Comparison of ENCODE assay signal across 1 cellular context in the genomic region with DNA sequence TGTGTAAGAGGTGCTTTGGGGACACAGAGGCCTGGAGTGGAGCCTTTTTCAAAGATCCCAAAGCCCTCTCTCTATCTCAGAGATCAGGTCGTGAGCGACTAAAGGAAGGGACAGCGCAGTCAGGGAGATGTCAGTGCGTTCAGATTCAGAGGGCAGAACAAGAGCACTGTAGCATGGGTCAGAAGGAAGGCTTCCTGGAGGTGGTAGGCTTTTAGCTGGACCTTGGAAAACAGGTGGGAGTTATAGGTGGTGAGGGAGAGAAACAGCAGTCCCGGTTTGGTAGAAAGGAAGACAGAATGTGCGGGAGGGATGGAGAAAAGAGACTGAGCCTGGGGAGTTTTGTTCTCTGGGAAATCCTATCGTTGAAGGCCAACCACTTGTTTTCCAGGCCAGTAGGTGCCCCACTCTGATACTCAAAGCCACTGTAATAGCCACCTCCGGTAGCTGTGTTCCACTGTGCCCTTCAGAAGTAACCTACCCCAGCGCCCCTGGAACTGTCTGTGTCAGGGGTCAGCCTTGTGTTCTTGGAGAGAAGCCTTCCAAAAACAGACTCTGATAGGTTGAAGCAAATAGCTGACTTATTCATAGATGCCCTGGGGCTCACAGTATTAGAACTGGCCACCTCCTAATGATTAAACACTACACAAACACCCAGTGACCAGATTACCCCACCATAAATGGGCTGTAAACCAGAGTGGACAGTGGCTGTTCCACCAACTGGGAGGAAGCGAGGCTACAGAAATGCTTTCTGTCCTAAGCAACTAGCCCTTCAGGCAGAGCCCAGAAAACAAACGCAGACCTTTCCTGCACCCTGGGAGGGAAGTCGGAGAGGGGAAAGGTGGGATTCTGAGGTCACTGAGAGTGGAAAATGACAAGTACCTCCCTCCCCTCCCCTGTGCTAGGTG.
A peak's percentile ranks its signal among the peaks of the same experiment; 100 is the strongest.
TF ChIP-seq lines count a peak whose summit lies in the region.

No MANE protein-coding gene starts in this region.

TF ChIP-seq in HepG2, 621 proteins besides CTCF, POLR2A, EP300 and RAD21 (continues in another document):
- TF ChIP-seq FOSL2 (CRISPR knock-in tag; IDR thresholded peaks at IDR 0.05) = peak; percentile 49
- TF ChIP-seq, protein P1, sequence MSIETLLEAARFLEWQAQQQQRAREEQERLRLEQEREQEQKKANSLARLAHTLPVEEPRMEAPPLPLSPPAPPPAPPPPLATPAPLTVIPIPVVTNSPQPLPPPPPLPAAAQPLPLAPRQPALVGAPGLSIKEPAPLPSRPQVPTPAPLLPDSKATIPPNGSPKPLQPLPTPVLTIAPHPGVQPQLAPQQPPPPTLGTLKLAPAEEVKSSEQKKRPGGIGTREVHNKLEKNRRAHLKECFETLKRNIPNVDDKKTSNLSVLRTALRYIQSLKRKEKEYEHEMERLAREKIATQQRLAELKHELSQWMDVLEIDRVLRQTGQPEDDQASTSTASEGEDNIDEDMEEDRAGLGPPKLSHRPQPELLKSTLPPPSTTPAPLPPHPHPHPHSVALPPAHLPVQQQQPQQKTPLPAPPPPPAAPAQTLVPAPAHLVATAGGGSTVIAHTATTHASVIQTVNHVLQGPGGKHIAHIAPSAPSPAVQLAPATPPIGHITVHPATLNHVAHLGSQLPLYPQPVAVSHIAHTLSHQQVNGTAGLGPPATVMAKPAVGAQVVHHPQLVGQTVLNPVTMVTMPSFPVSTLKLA (IDR thresholded peaks at IDR 0.05) = no peak
- peak; percentile 12; the same call in 1 of the 2 replicates for TF ChIP-seq RCOR2 (CRISPR knock-in tag; IDR thresholded peaks at IDR 0.05)
- TF ChIP-seq TCF7L2 (IDR thresholded peaks at IDR 0.05; ENCODE audit: low read depth, low read length) = no peak
- no peak for TF ChIP-seq ZSCAN30 (CRISPR knock-in tag; IDR thresholded peaks at IDR 0.05)
- TF ChIP-seq ZBTB3 (CRISPR knock-in tag; IDR thresholded peaks at IDR 0.05; ENCODE audit: borderline replicate concordance, low read depth) = no peak
- 0 out of 2 replicates have a peak, but pooled peaks have one; percentile 4 for TF ChIP-seq CREB1 (IDR thresholded peaks at IDR 0.05)
- TF ChIP-seq CREB1 (CRISPR knock-in tag; IDR thresholded peaks at IDR 0.05) = peak; percentile 38; the same call in 1 of the 2 replicates
- TF ChIP-seq, protein P2, sequence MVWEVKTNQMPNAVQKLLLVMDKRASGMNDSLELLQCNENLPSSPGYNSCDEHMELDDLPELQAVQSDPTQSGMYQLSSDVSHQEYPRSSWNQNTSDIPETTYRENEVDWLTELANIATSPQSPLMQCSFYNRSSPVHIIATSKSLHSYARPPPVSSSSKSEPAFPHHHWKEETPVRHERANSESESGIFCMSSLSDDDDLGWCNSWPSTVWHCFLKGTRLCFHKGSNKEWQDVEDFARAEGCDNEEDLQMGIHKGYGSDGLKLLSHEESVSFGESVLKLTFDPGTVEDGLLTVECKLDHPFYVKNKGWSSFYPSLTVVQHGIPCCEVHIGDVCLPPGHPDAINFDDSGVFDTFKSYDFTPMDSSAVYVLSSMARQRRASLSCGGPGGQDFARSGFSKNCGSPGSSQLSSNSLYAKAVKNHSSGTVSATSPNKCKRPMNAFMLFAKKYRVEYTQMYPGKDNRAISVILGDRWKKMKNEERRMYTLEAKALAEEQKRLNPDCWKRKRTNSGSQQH (CRISPR knock-in tag; IDR thresholded peaks at IDR 0.05; ENCODE audit: low read depth) = 0 out of 2 replicates have a peak, but pooled peaks have one; percentile 44
- TF ChIP-seq MZF1 (CRISPR knock-in tag; IDR thresholded peaks at IDR 0.05; ENCODE audit: borderline replicate concordance) = no peak
- TF ChIP-seq NR2C2 (CRISPR knock-in tag; IDR thresholded peaks at IDR 0.05; ENCODE audit: borderline replicate concordance) = peak; percentile 80
- TF ChIP-seq, protein P3, sequence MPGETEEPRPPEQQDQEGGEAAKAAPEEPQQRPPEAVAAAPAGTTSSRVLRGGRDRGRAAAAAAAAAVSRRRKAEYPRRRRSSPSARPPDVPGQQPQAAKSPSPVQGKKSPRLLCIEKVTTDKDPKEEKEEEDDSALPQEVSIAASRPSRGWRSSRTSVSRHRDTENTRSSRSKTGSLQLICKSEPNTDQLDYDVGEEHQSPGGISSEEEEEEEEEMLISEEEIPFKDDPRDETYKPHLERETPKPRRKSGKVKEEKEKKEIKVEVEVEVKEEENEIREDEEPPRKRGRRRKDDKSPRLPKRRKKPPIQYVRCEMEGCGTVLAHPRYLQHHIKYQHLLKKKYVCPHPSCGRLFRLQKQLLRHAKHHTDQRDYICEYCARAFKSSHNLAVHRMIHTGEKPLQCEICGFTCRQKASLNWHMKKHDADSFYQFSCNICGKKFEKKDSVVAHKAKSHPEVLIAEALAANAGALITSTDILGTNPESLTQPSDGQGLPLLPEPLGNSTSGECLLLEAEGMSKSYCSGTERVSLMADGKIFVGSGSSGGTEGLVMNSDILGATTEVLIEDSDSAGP (CRISPR knock-in tag; IDR thresholded peaks at IDR 0.05; ENCODE audit: borderline replicate concordance) = peak; percentile 35
- TF ChIP-seq, protein P4, sequence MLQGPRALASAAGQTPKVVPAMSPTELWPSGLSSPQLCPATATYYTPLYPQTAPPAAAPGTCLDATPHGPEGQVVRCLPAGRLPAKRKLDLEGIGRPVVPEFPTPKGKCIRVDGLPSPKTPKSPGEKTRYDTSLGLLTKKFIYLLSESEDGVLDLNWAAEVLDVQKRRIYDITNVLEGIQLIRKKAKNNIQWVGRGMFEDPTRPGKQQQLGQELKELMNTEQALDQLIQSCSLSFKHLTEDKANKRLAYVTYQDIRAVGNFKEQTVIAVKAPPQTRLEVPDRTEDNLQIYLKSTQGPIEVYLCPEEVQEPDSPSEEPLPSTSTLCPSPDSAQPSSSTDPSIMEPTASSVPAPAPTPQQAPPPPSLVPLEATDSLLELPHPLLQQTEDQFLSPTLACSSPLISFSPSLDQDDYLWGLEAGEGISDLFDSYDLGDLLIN (CRISPR knock-in tag; IDR thresholded peaks at IDR 0.05; ENCODE audit: borderline replicate concordance) = no peak
- no peak for TF ChIP-seq MED8 (CRISPR knock-in tag; IDR thresholded peaks at IDR 0.05; ENCODE audit: insufficient replicate concordance)
- TF ChIP-seq ASH2L (IDR thresholded peaks at IDR 0.05; ENCODE audit: insufficient read length, low read depth, low read length) = peak; percentile 57
- peak; percentile 57 for TF ChIP-seq POLR2G (IDR thresholded peaks at IDR 0.05; ENCODE audit: low read depth, low read length)
- no peak for TF ChIP-seq ZNF329 (CRISPR knock-in tag; IDR thresholded peaks at IDR 0.05; ENCODE audit: low read depth)
- TF ChIP-seq, protein P5, sequence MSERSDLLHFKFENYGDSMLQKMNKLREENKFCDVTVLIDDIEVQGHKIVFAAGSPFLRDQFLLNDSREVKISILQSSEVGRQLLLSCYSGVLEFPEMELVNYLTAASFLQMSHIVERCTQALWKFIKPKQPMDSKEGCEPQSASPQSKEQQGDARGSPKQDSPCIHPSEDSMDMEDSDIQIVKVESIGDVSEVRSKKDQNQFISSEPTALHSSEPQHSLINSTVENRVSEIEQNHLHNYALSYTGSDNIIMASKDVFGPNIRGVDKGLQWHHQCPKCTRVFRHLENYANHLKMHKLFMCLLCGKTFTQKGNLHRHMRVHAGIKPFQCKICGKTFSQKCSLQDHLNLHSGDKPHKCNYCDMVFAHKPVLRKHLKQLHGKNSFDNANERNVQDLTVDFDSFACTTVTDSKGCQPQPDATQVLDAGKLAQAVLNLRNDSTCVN (CRISPR knock-in tag; IDR thresholded peaks at IDR 0.05; ENCODE audit: borderline replicate concordance) = no peak
- TF ChIP-seq SRSF4 (IDR thresholded peaks at IDR 0.05; ENCODE audit: low read depth, low read length, poor library complexity, severe bottlenecking) = no peak
- no peak for TF ChIP-seq SOX6 (IDR thresholded peaks at IDR 0.05)
- peak; percentile 71; the same call in 1 of the 2 replicates for TF ChIP-seq SOX6 (CRISPR knock-in tag; IDR thresholded peaks at IDR 0.05)
- no peak for TF ChIP-seq ZNF432 (CRISPR knock-in tag; IDR thresholded peaks at IDR 0.05; ENCODE audit: borderline replicate concordance)
- no peak for TF ChIP-seq ISX (CRISPR knock-in tag; conservative IDR thresholded peaks at IDR 0.05)
- no peak for TF ChIP-seq ZNF33A (CRISPR knock-in tag; IDR thresholded peaks at IDR 0.05; ENCODE audit: borderline replicate concordance)
- TF ChIP-seq, protein P6, sequence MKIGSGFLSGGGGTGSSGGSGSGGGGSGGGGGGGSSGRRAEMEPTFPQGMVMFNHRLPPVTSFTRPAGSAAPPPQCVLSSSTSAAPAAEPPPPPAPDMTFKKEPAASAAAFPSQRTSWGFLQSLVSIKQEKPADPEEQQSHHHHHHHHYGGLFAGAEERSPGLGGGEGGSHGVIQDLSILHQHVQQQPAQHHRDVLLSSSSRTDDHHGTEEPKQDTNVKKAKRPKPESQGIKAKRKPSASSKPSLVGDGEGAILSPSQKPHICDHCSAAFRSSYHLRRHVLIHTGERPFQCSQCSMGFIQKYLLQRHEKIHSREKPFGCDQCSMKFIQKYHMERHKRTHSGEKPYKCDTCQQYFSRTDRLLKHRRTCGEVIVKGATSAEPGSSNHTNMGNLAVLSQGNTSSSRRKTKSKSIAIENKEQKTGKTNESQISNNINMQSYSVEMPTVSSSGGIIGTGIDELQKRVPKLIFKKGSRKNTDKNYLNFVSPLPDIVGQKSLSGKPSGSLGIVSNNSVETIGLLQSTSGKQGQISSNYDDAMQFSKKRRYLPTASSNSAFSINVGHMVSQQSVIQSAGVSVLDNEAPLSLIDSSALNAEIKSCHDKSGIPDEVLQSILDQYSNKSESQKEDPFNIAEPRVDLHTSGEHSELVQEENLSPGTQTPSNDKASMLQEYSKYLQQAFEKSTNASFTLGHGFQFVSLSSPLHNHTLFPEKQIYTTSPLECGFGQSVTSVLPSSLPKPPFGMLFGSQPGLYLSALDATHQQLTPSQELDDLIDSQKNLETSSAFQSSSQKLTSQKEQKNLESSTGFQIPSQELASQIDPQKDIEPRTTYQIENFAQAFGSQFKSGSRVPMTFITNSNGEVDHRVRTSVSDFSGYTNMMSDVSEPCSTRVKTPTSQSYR (CRISPR knock-in tag; IDR thresholded peaks at IDR 0.05; ENCODE audit: borderline replicate concordance) = no peak
- TF ChIP-seq, protein P7, sequence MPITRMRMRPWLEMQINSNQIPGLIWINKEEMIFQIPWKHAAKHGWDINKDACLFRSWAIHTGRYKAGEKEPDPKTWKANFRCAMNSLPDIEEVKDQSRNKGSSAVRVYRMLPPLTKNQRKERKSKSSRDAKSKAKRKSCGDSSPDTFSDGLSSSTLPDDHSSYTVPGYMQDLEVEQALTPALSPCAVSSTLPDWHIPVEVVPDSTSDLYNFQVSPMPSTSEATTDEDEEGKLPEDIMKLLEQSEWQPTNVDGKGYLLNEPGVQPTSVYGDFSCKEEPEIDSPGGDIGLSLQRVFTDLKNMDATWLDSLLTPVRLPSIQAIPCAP (CRISPR knock-in tag; IDR thresholded peaks at IDR 0.05; ENCODE audit: low read depth) = no peak
- peak; percentile 70 for TF ChIP-seq HDAC2 (CRISPR knock-in tag; IDR thresholded peaks at IDR 0.05)
- peak; percentile 32; the same call in 1 of the 2 replicates for TF ChIP-seq TAF1 (CRISPR knock-in tag; IDR thresholded peaks at IDR 0.05)
- TF ChIP-seq ZNF484 (CRISPR knock-in tag; IDR thresholded peaks at IDR 0.05; ENCODE audit: borderline replicate concordance, low read depth) = no peak
- TF ChIP-seq FOXK1 (CRISPR knock-in tag; IDR thresholded peaks at IDR 0.05; ENCODE audit: borderline replicate concordance, low read depth) = peak; percentile 50; the same call in 1 of the 2 replicates
- TF ChIP-seq ZNF383 (CRISPR knock-in tag; IDR thresholded peaks at IDR 0.05; ENCODE audit: borderline replicate concordance) = no peak
- TF ChIP-seq, protein P8, sequence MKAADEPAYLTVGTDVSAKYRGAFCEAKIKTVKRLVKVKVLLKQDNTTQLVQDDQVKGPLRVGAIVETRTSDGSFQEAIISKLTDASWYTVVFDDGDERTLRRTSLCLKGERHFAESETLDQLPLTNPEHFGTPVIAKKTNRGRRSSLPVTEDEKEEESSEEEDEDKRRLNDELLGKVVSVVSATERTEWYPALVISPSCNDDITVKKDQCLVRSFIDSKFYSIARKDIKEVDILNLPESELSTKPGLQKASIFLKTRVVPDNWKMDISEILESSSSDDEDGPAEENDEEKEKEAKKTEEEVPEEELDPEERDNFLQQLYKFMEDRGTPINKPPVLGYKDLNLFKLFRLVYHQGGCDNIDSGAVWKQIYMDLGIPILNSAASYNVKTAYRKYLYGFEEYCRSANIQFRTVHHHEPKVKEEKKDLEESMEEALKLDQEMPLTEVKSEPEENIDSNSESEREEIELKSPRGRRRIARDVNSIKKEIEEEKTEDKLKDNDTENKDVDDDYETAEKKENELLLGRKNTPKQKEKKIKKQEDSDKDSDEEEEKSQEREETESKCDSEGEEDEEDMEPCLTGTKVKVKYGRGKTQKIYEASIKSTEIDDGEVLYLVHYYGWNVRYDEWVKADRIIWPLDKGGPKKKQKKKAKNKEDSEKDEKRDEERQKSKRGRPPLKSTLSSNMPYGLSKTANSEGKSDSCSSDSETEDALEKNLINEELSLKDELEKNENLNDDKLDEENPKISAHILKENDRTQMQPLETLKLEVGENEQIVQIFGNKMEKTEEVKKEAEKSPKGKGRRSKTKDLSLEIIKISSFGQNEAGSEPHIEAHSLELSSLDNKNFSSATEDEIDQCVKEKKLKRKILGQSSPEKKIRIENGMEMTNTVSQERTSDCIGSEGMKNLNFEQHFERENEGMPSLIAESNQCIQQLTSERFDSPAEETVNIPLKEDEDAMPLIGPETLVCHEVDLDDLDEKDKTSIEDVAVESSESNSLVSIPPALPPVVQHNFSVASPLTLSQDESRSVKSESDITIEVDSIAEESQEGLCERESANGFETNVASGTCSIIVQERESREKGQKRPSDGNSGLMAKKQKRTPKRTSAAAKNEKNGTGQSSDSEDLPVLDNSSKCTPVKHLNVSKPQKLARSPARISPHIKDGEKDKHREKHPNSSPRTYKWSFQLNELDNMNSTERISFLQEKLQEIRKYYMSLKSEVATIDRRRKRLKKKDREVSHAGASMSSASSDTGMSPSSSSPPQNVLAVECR (CRISPR knock-in tag; IDR thresholded peaks at IDR 0.05; ENCODE audit: borderline replicate concordance) = peak; percentile 46; the same call in 1 of the 2 replicates
- no peak; the same call in 1 of the 2 replicates for TF ChIP-seq HNF4G (IDR thresholded peaks at IDR 0.05; ENCODE audit: borderline replicate concordance, low read depth, low read length)
- no peak for TF ChIP-seq HNF4G (CRISPR knock-in tag; IDR thresholded peaks at IDR 0.05; ENCODE audit: borderline replicate concordance, low read depth)
- no peak for TF ChIP-seq ATM (IDR thresholded peaks at IDR 0.05; ENCODE audit: borderline replicate concordance)
- peak; percentile 10 for TF ChIP-seq TBL1XR1 (IDR thresholded peaks at IDR 0.05; ENCODE audit: borderline replicate concordance, low read length, partially characterized antibody)
- no peak for TF ChIP-seq LCORL (IDR thresholded peaks at IDR 0.05)
- peak; percentile 47; the same call in 1 of the 2 replicates for TF ChIP-seq LCORL (CRISPR knock-in tag; IDR thresholded peaks at IDR 0.05)
- TF ChIP-seq, protein P9, sequence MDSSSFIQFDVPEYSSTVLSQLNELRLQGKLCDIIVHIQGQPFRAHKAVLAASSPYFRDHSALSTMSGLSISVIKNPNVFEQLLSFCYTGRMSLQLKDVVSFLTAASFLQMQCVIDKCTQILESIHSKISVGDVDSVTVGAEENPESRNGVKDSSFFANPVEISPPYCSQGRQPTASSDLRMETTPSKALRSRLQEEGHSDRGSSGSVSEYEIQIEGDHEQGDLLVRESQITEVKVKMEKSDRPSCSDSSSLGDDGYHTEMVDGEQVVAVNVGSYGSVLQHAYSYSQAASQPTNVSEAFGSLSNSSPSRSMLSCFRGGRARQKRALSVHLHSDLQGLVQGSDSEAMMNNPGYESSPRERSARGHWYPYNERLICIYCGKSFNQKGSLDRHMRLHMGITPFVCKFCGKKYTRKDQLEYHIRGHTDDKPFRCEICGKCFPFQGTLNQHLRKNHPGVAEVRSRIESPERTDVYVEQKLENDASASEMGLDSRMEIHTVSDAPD (CRISPR knock-in tag; IDR thresholded peaks at IDR 0.05) = peak; percentile 85
- peak; percentile 87 for TF ChIP-seq TBX2 (CRISPR knock-in tag; IDR thresholded peaks at IDR 0.05; ENCODE audit: borderline replicate concordance)
- no peak for TF ChIP-seq SPEN (CRISPR knock-in tag; IDR thresholded peaks at IDR 0.05; ENCODE audit: low read depth)
- TF ChIP-seq ZNF747 (CRISPR knock-in tag; IDR thresholded peaks at IDR 0.05; ENCODE audit: borderline replicate concordance) = peak; percentile 76; the same call in 1 of the 2 replicates
